Comparison of ENCODE assay signal across 1 cellular context in genomic region chr7:40551685-40552576, GRCh38.
A peak's percentile ranks its signal among the peaks of the same experiment; 100 is the strongest.
TF ChIP-seq lines count a peak whose summit lies in the region.

No MANE protein-coding gene starts in this region.

TF ChIP-seq in K562, 482 proteins besides CTCF, POLR2A, EP300 and RAD21 (continued from another document and continues in another):
- TF ChIP-seq TCF15 (CRISPR knock-in tag; IDR thresholded peaks at IDR 0.05) (no peak), CCAR2 (IDR thresholded peaks at IDR 0.05; ENCODE audit: low read depth, low read length) (no peak), SNRNP70 (optimal IDR thresholded peaks at IDR 0.05; ENCODE audit: low read depth, low read length) (no peak), CHD4 (IDR thresholded peaks at IDR 0.05; ENCODE audit: insufficient read depth, insufficient replicate concordance, low read depth, low read length, poor library complexity, severe bottlenecking) (no peak), GABPA (tag; conservative IDR thresholded peaks at IDR 0.05; ENCODE audit: low read depth) (peak; percentile 65), MECOM (CRISPR knock-in tag; IDR thresholded peaks at IDR 0.05) (no peak), ELK3 (CRISPR knock-in tag; IDR thresholded peaks at IDR 0.05) (no peak), ZEB2 (IDR thresholded peaks at IDR 0.05) (no peak), CBFA2T3 (IDR thresholded peaks at IDR 0.05) (peak; percentile 59), HMGN3 (IDR thresholded peaks at IDR 0.05; ENCODE audit: borderline replicate concordance, extremely low read depth, insufficient read length, low read depth, low read length) (no peak), MAFG (tag; conservative IDR thresholded peaks at IDR 0.05) (peak; percentile 88), ZSCAN29 (IDR thresholded peaks at IDR 0.05) (no peak), NFXL1 (CRISPR knock-in tag; IDR thresholded peaks at IDR 0.05) (no peak), GABPB2 (CRISPR knock-in tag; conservative IDR thresholded peaks at IDR 0.05) (no peak), FOSL1 (tag; conservative IDR thresholded peaks at IDR 0.05) (peak; percentile 77), MYC (IDR thresholded peaks at IDR 0.05; ENCODE audit: low read depth, low read length) (no peak), MYC (CRISPR knock-in tag; IDR thresholded peaks at IDR 0.05; ENCODE audit: borderline replicate concordance, low read depth) (no peak), DIDO1 (tag; IDR thresholded peaks at IDR 0.05; ENCODE audit: low read depth) (no peak), HES1 (IDR thresholded peaks at IDR 0.05; ENCODE audit: low read depth) (no peak), ZFPM2 (CRISPR knock-in tag; IDR thresholded peaks at IDR 0.05) (no peak), ZNF316 (IDR thresholded peaks at IDR 0.05) (peak; percentile 82), ZNF668 (CRISPR knock-in tag; IDR thresholded peaks at IDR 0.05) (no peak), POLR3A (IDR thresholded peaks at IDR 0.05; ENCODE audit: borderline replicate concordance, extremely low read depth, insufficient read depth, insufficient read length) (no peak), MEF2D (tag; conservative IDR thresholded peaks at IDR 0.05; ENCODE audit: low read depth) (no peak), RCOR1 (IDR thresholded peaks at IDR 0.05; ENCODE audit: borderline replicate concordance in 1 of 2, low read depth in 2 of 2, low read length in 2 of 2) (no peak; a peak in 1 of 4 replicates), CHD1 (IDR thresholded peaks at IDR 0.05; ENCODE audit: low read length) (no peak), HDGF (IDR thresholded peaks at IDR 0.05) (no peak), ZKSCAN1 (IDR thresholded peaks at IDR 0.05; ENCODE audit: low read depth, low read length) (no peak), BDP1 (IDR thresholded peaks at IDR 0.05; ENCODE audit: insufficient read depth, insufficient read length) (no peak), ETV5 (CRISPR knock-in tag; IDR thresholded peaks at IDR 0.05; ENCODE audit: low read depth) (no peak), BRF1 (IDR thresholded peaks at IDR 0.05; ENCODE audit: borderline replicate concordance, extremely low read depth, insufficient read length) (no peak), LEF1 (IDR thresholded peaks at IDR 0.05) (no peak), ZNF444 (CRISPR knock-in tag; IDR thresholded peaks at IDR 0.05) (no peak), ZNF764 (CRISPR knock-in tag; IDR thresholded peaks at IDR 0.05; ENCODE audit: low read depth) (no peak), ARID3B (CRISPR knock-in tag; IDR thresholded peaks at IDR 0.05; ENCODE audit: borderline replicate concordance) (no peak), GTF2A2 (tag; IDR thresholded peaks at IDR 0.05) (no peak), ZNF57 (CRISPR knock-in tag; IDR thresholded peaks at IDR 0.05) (no peak), TEAD2 (tag; IDR thresholded peaks at IDR 0.05) (no peak), U2AF2 (optimal IDR thresholded peaks at IDR 0.05; ENCODE audit: low read depth, low read length) (no peak), ZNF354B (CRISPR knock-in tag; IDR thresholded peaks at IDR 0.05) (no peak), POLR2AphosphoS2 (IDR thresholded peaks at IDR 0.05; ENCODE audit: low read length) (no peak), CHD7 (IDR thresholded peaks at IDR 0.05; ENCODE audit: low read depth, low read length) (no peak), ATF6 (CRISPR knock-in tag; IDR thresholded peaks at IDR 0.05) (no peak), MYNN (IDR thresholded peaks at IDR 0.05) (no peak), MYNN (CRISPR knock-in tag; IDR thresholded peaks at IDR 0.05) (no peak), CSDE1 (IDR thresholded peaks at IDR 0.05) (no peak), CTBP1 (IDR thresholded peaks at IDR 0.05; ENCODE audit: borderline replicate concordance) (no peak), ZNF76 (CRISPR knock-in tag; IDR thresholded peaks at IDR 0.05; ENCODE audit: borderline replicate concordance) (no peak), CREB3L1 (IDR thresholded peaks at IDR 0.05; ENCODE audit: borderline replicate concordance, low read depth) (no peak), FOXO4 (CRISPR knock-in tag; IDR thresholded peaks at IDR 0.05) (no peak), PTBP1 (IDR thresholded peaks at IDR 0.05; ENCODE audit: low read depth, low read length) (no peak), ZC3H8 (IDR thresholded peaks at IDR 0.05) (no peak)
